ENCODE assay signal across 20 cellular contexts in the genomic region with DNA sequence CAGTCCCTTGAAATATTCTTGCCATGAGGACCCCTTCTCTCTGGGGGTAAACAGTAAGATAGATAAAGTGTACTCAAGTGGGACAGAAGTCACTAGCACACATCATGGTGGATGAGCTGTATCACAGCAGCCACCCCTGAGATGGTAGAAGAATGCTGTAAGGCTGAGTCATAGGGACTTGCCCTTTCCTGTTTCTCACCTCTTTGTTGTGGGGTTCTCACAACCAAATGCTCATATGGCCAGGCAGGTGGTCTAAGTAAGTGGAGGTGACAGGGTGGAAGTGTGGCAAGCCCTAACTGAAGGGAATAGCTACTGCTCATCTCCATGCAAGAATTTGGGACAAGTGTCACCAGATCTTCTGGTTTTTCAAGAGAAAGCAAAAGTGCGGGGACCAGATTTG.
DNase-seq lines count a peak whose midpoint lies in the region; ATAC-seq and TF ChIP-seq lines count a peak whose summit lies in the region.
"Had no signal": no experiment of that assay in that cellular context is flagged by ENCODE, and none has a peak within 500 bp of the region (broad histone marks: within the 10 kb centered on the region; RNA-seq: fewer than 3 reads in every experiment).

No MANE protein-coding gene starts in this region.

- H3K9me3 ChIP-seq in spleen, result no peaks in the 10 kb centered on the region
- H3K9me3 ChIP-seq: gastroesophageal sphincter, Peyer's patch, psoas muscle, uterus had no signal

- DNase-seq in AG08395 (ENCODE audit: low spot score), result peak; percentile 10
- peak; percentile 11 for DNase-seq in SW480 (ENCODE audit: low spot score)
- DNase-seq in kidney glomerular epithelial cell (lab: John Stamatoyannopoulos, UW), result peak; percentile 22
- DNase-seq in NCI-H748 treated with DMSO at 0.1 percent for 48 hours (lab: John Stamatoyannopoulos, UW), result no peak
- DNase-seq in activated T-cell treated with anti-CD3 and anti-CD28 coated beads for 4 hours, result no peak
- DNase-seq in spleen, result no peak
- DNase-seq: CD8-positive, alpha-beta memory T cell; NCI-H2107; NCI-H774; Peyer's patch; psoas muscle; stimulated activated CD4-positive, alpha-beta T cell treated with anti-CD3 and anti-CD28 coated beads, Interleukin-12 subunit alpha, Interleukin-12 subunit beta, amount 100 ng/mL, for 4 hours; stimulated activated naive CD4-positive, alpha-beta T cell; uterus had no signal

- H3K36me3 ChIP-seq in spleen, result no peaks in the 10 kb centered on the region
- H3K36me3 ChIP-seq: gastroesophageal sphincter, Peyer's patch, uterus had no signal

- no peak overlapping the region for H3K4me3 ChIP-seq in spleen
- H3K4me3 ChIP-seq: gastroesophageal sphincter, K562, lung, Peyer's patch, psoas muscle, uterus had no signal

- peak; percentile 56 for ATAC-seq in GM21619 (IDR thresholded peaks at IDR 0.05; ENCODE audit: unreplicated experiment)
- ATAC-seq in HG03571 (IDR thresholded peaks at IDR 0.05; ENCODE audit: unreplicated experiment), result no peak
- ATAC-seq: K562; natural killer cell treated with Interleukin-12 subunit alpha and Interleukin-12 subunit beta and Interleukin-15 and Interleukin-18, amount 100 ng/mL, for 72 hours had no signal

- H3K27ac ChIP-seq in spleen, result no peak overlapping the region
- H3K27ac ChIP-seq: Peyer's patch, psoas muscle, uterus had no signal

- no peak for TF ChIP-seq POLR2A in spleen (IDR thresholded peaks at IDR 0.05)

- intact Hi-C loops in spleen (cut with DNase I; ENCODE audit: low total_unique reads), result no loop called here

- H3K27me3 ChIP-seq in spleen (replicated peaks in 1 of 7), result no peaks in the 10 kb centered on the region
- H3K27me3 ChIP-seq: gastroesophageal sphincter, Peyer's patch, uterus had no signal

- TF ChIP-seq CTCF in spleen (IDR thresholded peaks at IDR 0.05 in 8 of 11, conservative IDR thresholded peaks at IDR 0.05 in 3 of 11), result no peak

- WGBS in spleen, 5 donors, result 87 to 97% (median 91%) methylated on average over 1 of the region's 1 CpG

- H3K4me1 ChIP-seq in spleen, result no peaks in the 10 kb centered on the region
- H3K4me1 ChIP-seq: Peyer's patch, psoas muscle, uterus had no signal

Comparison
In these comparisons a context has a peak if more than half of its experiments do, and no peak if none do; other contexts are left out.
1. DNase-seq: peak in AG08395 (single experiment), SW480 (single experiment) and kidney glomerular epithelial cell (single experiment); none in NCI-H748 treated with DMSO at 0.1 percent for 48 hours (single experiment), activated T-cell treated with anti-CD3 and anti-CD28 coated beads for 4 hours (single experiment) and spleen (single experiment).